In genomic region chr1:153727463-153728304, GRCh38 we compare ENCODE assay signal across 8 cellular contexts. TPM values are rescaled to one million over a fixed set of nuclear protein-coding genes. Genes with fewer than 3 reads are reported as not detected.
DNase-seq lines count a peak whose midpoint lies in the region; ATAC-seq and TF ChIP-seq lines count a peak whose summit lies in the region.

A gene with protein sequence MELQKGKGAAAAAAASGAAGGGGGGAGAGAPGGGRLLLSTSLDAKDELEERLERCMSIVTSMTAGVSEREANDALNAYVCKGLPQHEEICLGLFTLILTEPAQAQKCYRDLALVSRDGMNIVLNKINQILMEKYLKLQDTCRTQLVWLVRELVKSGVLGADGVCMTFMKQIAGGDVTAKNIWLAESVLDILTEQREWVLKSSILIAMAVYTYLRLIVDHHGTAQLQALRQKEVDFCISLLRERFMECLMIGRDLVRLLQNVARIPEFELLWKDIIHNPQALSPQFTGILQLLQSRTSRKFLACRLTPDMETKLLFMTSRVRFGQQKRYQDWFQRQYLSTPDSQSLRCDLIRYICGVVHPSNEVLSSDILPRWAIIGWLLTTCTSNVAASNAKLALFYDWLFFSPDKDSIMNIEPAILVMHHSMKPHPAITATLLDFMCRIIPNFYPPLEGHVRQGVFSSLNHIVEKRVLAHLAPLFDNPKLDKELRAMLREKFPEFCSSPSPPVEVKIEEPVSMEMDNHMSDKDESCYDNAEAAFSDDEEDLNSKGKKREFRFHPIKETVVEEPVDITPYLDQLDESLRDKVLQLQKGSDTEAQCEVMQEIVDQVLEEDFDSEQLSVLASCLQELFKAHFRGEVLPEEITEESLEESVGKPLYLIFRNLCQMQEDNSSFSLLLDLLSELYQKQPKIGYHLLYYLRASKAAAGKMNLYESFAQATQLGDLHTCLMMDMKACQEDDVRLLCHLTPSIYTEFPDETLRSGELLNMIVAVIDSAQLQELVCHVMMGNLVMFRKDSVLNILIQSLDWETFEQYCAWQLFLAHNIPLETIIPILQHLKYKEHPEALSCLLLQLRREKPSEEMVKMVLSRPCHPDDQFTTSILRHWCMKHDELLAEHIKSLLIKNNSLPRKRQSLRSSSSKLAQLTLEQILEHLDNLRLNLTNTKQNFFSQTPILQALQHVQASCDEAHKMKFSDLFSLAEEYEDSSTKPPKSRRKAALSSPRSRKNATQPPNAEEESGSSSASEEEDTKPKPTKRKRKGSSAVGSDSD (plus strand): TSS chr1:153728050. CDS start chr1:153728635, 585 bp downstream.

- 1% methylated on average over 42 of the region's 49 CpGs for WGBS in suprapubic skin

- peaks cover 30% of the 10 kb centered on the region for H3K4me1 ChIP-seq in suprapubic skin

- peaks cover 31% of the 10 kb centered on the region for H3K4me1 Mint-ChIP-seq in activated naive CD4-positive, alpha-beta T cell treated with anti-CD3 and anti-CD28 coated beads, Interleukin-2, amount 50 U/mL, for 24 hours

- H3K9me3 Mint-ChIP-seq in activated naive CD4-positive, alpha-beta T cell treated with anti-CD3 and anti-CD28 coated beads, Interleukin-2, amount 50 U/mL, for 24 hours = no peaks in the 10 kb centered on the region

- H3K27me3 ChIP-seq in suprapubic skin = no peaks in the 10 kb centered on the region

- H3K4me3 Mint-ChIP-seq in activated naive CD4-positive, alpha-beta T cell treated with anti-CD3 and anti-CD28 coated beads, Interleukin-2, amount 50 U/mL, for 24 hours = peak within 1 kb of the TSS; percentile 89

- H3K4me3 ChIP-seq in GM08714 (ENCODE audit: low read length) (peak within 1 kb of the TSS; percentile 90), suprapubic skin (peak within 1 kb of the TSS; percentile 93)

- peaks cover 1% of the 10 kb centered on the region for H3K36me3 Mint-ChIP-seq in activated naive CD4-positive, alpha-beta T cell treated with anti-CD3 and anti-CD28 coated beads, Interleukin-2, amount 50 U/mL, for 24 hours

- no peak for TF ChIP-seq CTCF in suprapubic skin (IDR thresholded peaks at IDR 0.05)

- TF ChIP-seq POLR2A in suprapubic skin (IDR thresholded peaks at IDR 0.05) = peak; percentile 20 to 21

- no peaks in the 10 kb centered on the region for H3K27me3 Mint-ChIP-seq in activated naive CD4-positive, alpha-beta T cell treated with anti-CD3 and anti-CD28 coated beads, Interleukin-2, amount 50 U/mL, for 24 hours

- H3K27ac Mint-ChIP-seq in activated naive CD4-positive, alpha-beta T cell treated with anti-CD3 and anti-CD28 coated beads, Interleukin-2, amount 50 U/mL, for 24 hours = peak within 1 kb of the TSS; percentile 96

- DNase-seq in NCI-H1092 (lab: John Stamatoyannopoulos, UW) = peak; percentile 100
- peak; percentile 100 for DNase-seq in globus pallidus (ENCODE audit: low spot score)
- DNase-seq in nucleus accumbens (lab: John Stamatoyannopoulos, UW) = peak; percentile 89 to 100 (median 99)
- DNase-seq in suprapubic skin (ENCODE audit: low spot score in 2 of 2) = peak; percentile 99 to 100

- no peak for TF ChIP-seq EP300 in suprapubic skin (IDR thresholded peaks at IDR 0.05)

- ATAC-seq in HG02588 (IDR thresholded peaks at IDR 0.05; ENCODE audit: unreplicated experiment) = peak; percentile 94
- peak; percentile 100 for ATAC-seq in SK-N-SH treated with all-trans-retinoic acid at 6 μM for 48 hours

- no peaks in the 10 kb centered on the region for H3K9me3 ChIP-seq in suprapubic skin

- no peaks in the 10 kb centered on the region for H3K36me3 ChIP-seq in suprapubic skin

- H3K27ac ChIP-seq in suprapubic skin = peak within 1 kb of the TSS; percentile 99

TF ChIP-seq in SK-N-SH treated with all-trans-retinoic acid at 6 μM for 48 hours, 23 proteins besides CTCF, POLR2A, EP300 and RAD21:
- TF ChIP-seq CSDC2 (CRISPR knock-in tag; IDR thresholded peaks at IDR 0.05) (0 out of 2 replicates have a peak, but pooled peaks have one; percentile 32), ZNF70 (CRISPR knock-in tag; IDR thresholded peaks at IDR 0.05) (no peak), ZNF565 (CRISPR knock-in tag; conservative IDR thresholded peaks at IDR 0.05; ENCODE audit: low read depth) (no peak), OSR1 (CRISPR knock-in tag; IDR thresholded peaks at IDR 0.05) (no peak; the same call in 1 of the 2 replicates)
TF ChIP-seq in SK-N-SH treated with all-trans-retinoic acid at 6 μM for 48 hours: peak in this region for 1.

RNA-seq across cellular contexts. Expression of the gene that starts here (rescaled TPM):
- total RNA-seq in suprapubic skin = 10 to 100 TPM; 38.3 to 75.4 (median 43.9) TPM

Comparison
In these comparisons a context has a peak if more than half of its experiments do, and no peak if none do; other contexts are left out.
1. Peak in every context shown above with its lines: DNase-seq, ATAC-seq, H3K4me3 ChIP-seq and H3K27ac ChIP-seq.